ENCODE assay signal across 8 cellular contexts in genomic region chr1:42456010-42456753, GRCh38. TPM values are rescaled to one million over a fixed set of nuclear protein-coding genes. Genes with fewer than 3 reads are reported as not detected.
DNase-seq lines count a peak whose midpoint lies in the region; ATAC-seq and TF ChIP-seq lines count a peak whose summit lies in the region.

Gene PPCS, plus strand, starts transcription at chr1:42456543. Its CDS starts 23 bp downstream, at chr1:42456566.
A gene with protein sequence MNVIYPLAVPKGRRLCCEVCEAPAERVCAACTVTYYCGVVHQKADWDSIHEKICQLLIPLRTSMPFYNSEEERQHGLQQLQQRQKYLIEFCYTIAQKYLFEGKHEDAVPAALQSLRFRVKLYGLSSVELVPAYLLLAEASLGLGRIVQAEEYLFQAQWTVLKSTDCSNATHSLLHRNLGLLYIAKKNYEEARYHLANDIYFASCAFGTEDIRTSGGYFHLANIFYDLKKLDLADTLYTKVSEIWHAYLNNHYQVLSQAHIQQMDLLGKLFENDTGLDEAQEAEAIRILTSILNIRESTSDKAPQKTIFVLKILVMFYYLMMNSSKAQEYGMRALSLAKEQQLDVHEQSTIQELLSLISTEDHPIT (minus strand): TSS chr1:42456022. CDS start chr1:42455997, 25 bp downstream.

- peak within 1 kb of the TSS; percentile 82 for H3K4me2 ChIP-seq in trophoblast cell (ENCODE audit: low read length)

- peak; percentile 88 for TF ChIP-seq POLR2A in transverse colon (IDR thresholded peaks at IDR 0.05)

- H4K12ac ChIP-seq in trophoblast cell (ENCODE audit: low read depth, low read length), result peak within 1 kb of the TSS; percentile 86

- H3K4ac ChIP-seq in trophoblast cell (ENCODE audit: low read depth, low read length), result peak within 1 kb of the TSS; percentile 62

- peak within 1 kb of the TSS; percentile 90 for H4K91ac ChIP-seq in trophoblast cell (ENCODE audit: low read depth, low read length)

- no peak within 1 kb of the TSS for H2BK12ac ChIP-seq in trophoblast cell (ENCODE audit: low read length)

- peak within 1 kb of the TSS; percentile 55 for H3K4me3 ChIP-seq in HFF-Myc (replicated peaks; ENCODE audit: low read depth, low read length)
- H3K4me3 ChIP-seq in cardiac muscle cell, result peak within 1 kb of the TSS; percentile 45
- peak within 1 kb of the TSS; percentile 91 for H3K4me3 ChIP-seq in trophoblast cell (ENCODE audit: low read depth, low read length)
- peak within 1 kb of the TSS; percentile 77 to 94 (median 91) for H3K4me3 ChIP-seq in transverse colon

- in situ Hi-C loops in transverse colon (cut with MboI; ENCODE audit: low pct_ligation_motif_present in 1 of 4, low pct_unique_long_range_greater_than_20kb in 1 of 4, low sequenced_read_pairs in 3 of 4), result no loop called here

- TF ChIP-seq CTCF in GM10266 (IDR thresholded peaks at IDR 0.05; ENCODE audit: control insufficient read depth, insufficient read depth, low read depth, missing control alignments), result no peak
- no peak for TF ChIP-seq CTCF in HFF-Myc (IDR thresholded peaks at IDR 0.05; ENCODE audit: low read depth, low read length, missing control alignments)
- no peak for TF ChIP-seq CTCF in cardiac muscle cell (IDR thresholded peaks at IDR 0.05; ENCODE audit: low read depth, low read length)
- TF ChIP-seq CTCF in transverse colon (IDR thresholded peaks at IDR 0.05), result peak in 4 of 5 experiments; percentile 22 to 82 (median 50)

- H3K27ac Mint-ChIP-seq in activated naive CD8-positive, alpha-beta T cell treated with anti-CD3 and anti-CD28 coated beads, Interleukin-2, amount 10 ng/mL, durations not matched to agents 7 days and 5 days, result peak within 1 kb of the TSS; percentile 99

- no peaks in the 10 kb centered on the region for H3K36me3 ChIP-seq in cardiac muscle cell
- peaks cover 0 to 7% of the 10 kb centered on the region in 2 experiments for H3K36me3 ChIP-seq in trophoblast cell (ENCODE audit: control insufficient read depth in 1 of 2, insufficient read depth in 2 of 2, low read length in 2 of 2)
- peaks cover 0 to 10% (median 0%) of the 10 kb centered on the region in 4 donors for H3K36me3 ChIP-seq in transverse colon

- H3K4me1 ChIP-seq in cardiac muscle cell (ENCODE audit: low read depth), result peaks cover 4% of the 10 kb centered on the region
- H3K4me1 ChIP-seq in trophoblast cell (ENCODE audit: control insufficient read depth in 1 of 2, insufficient read depth in 2 of 2, low read length in 2 of 2), result peaks cover 8 to 10% of the 10 kb centered on the region in 2 experiments
- H3K4me1 ChIP-seq in transverse colon, result peaks cover 6 to 26% (median 15%) of the 10 kb centered on the region in 4 donors

- peaks cover 2% of the 10 kb centered on the region for H3K27me3 Mint-ChIP-seq in activated naive CD8-positive, alpha-beta T cell treated with anti-CD3 and anti-CD28 coated beads, Interleukin-2, amount 10 ng/mL, durations not matched to agents 7 days and 5 days

- peak within 1 kb of the TSS; percentile 88 for H3K9ac ChIP-seq in trophoblast cell (ENCODE audit: low read length)

- POLR2A ChIA-PET in activated naive CD8-positive, alpha-beta T cell treated with anti-CD3 and anti-CD28 coated beads, Interleukin-2, amount 10 ng/mL, durations not matched to agents 7 days and 5 days (lab: Charles Lee), result interaction anchor here (0.6 to 1.7 kb wide), 8 partner anchors 18 to 391 kb away, joined by 3 to 6 read pairs (median 4); partner anchors contain the start of genes C1orf50, P3H1 and ZNF691

- no peak within 1 kb of the TSS for H3K23ac ChIP-seq in trophoblast cell (ENCODE audit: low read length)

- ATAC-seq in activated naive CD8-positive, alpha-beta T cell treated with anti-CD3 and anti-CD28 coated beads, Interleukin-2, amount 10 ng/mL, durations not matched to agents 7 days and 5 days (ENCODE audit: low read depth), result peak; percentile 91

- peak within 1 kb of the TSS; percentile 94 for H4K8ac ChIP-seq in trophoblast cell (ENCODE audit: low read depth, low read length)

- peak; percentile 89 for DNase-seq in GM10266 (ENCODE audit: extremely low spot score)
- DNase-seq in HFF-Myc (ENCODE audit: extremely low read depth, low read depth), result peak; percentile 50
- peak; percentile 89 for DNase-seq in NAMALWA (ENCODE audit: low spot score)
- peak; percentile 74 for DNase-seq in SKM-1 (lab: John Stamatoyannopoulos, UW; ENCODE audit: unreplicated experiment)
- DNase-seq in activated naive CD8-positive, alpha-beta T cell treated with anti-CD3 and anti-CD28 coated beads, Interleukin-2, amount 10 ng/mL, durations not matched to agents 7 days and 5 days, result peak; percentile 93
- DNase-seq in cardiac muscle cell (ENCODE audit: low read depth in 1 of 2, low spot score in 1 of 2), result peak; percentile 85 to 90
- peak; percentile 83 to 90 for DNase-seq in trophoblast cell
- DNase-seq in transverse colon, result peak; percentile 90

- H3K27ac ChIP-seq in cardiac muscle cell, result peak within 1 kb of the TSS; percentile 82
- peak within 1 kb of the TSS; percentile 72 for H3K27ac ChIP-seq in trophoblast cell (ENCODE audit: low read depth, low read length)
- H3K27ac ChIP-seq in transverse colon, result peak within 1 kb of the TSS; percentile 95 to 96 (median 96)

- peak within 1 kb of the TSS; percentile 60 for H2BK5ac ChIP-seq in trophoblast cell (ENCODE audit: low read depth, low read length, poor library complexity)

- H3K9me3 Mint-ChIP-seq in activated naive CD8-positive, alpha-beta T cell treated with anti-CD3 and anti-CD28 coated beads, Interleukin-2, amount 10 ng/mL, durations not matched to agents 7 days and 5 days, result no peaks in the 10 kb centered on the region

- peak within 1 kb of the TSS; percentile 92 for H3K14ac ChIP-seq in trophoblast cell (ENCODE audit: low read length)

- peaks cover 22% of the 10 kb centered on the region for H3K4me1 Mint-ChIP-seq in activated naive CD8-positive, alpha-beta T cell treated with anti-CD3 and anti-CD28 coated beads, Interleukin-2, amount 10 ng/mL, durations not matched to agents 7 days and 5 days

- H3K79me1 ChIP-seq in trophoblast cell (ENCODE audit: low read length), result peaks cover 11% of the 10 kb centered on the region

- no peaks in the 10 kb centered on the region for H3K9me3 ChIP-seq in cardiac muscle cell (ENCODE audit: low read depth)
- no peaks in the 10 kb centered on the region for H3K9me3 ChIP-seq in trophoblast cell (ENCODE audit: insufficient read depth, low read depth, low read length)
- no peaks in the 10 kb centered on the region for H3K9me3 ChIP-seq in transverse colon

- peak within 1 kb of the TSS; percentile 84 for H3K18ac ChIP-seq in trophoblast cell (ENCODE audit: low read length)

- H3K4me3 Mint-ChIP-seq in activated naive CD8-positive, alpha-beta T cell treated with anti-CD3 and anti-CD28 coated beads, Interleukin-2, amount 10 ng/mL, durations not matched to agents 7 days and 5 days, result peak within 1 kb of the TSS; percentile 98

- peak within 1 kb of the TSS; percentile 88 for H2AFZ ChIP-seq in trophoblast cell (ENCODE audit: insufficient read depth, low read length, poor library complexity)

- no peak for TF ChIP-seq EP300 in transverse colon (IDR thresholded peaks at IDR 0.05; ENCODE audit: low read depth)

- intact Hi-C loops in transverse colon (cut with DNase I; ENCODE audit: low total_unique reads), result no loop called here

- no CpG with 5 or more reads among the region's 66 CpGs for WGBS in trophoblast cell (ENCODE audit: extremely low coverage, insufficient coverage, insufficient read length)
- 0% methylated on average over 58 of the region's 66 CpGs; no CpG with 5 or more reads in 1 of the 2 donors for WGBS in transverse colon (ENCODE audit: low coverage in 1 of 2), 2 donors

- H2AK5ac ChIP-seq in trophoblast cell (ENCODE audit: low read length), result peak within 1 kb of the TSS; percentile 40

- H3K36me3 Mint-ChIP-seq in activated naive CD8-positive, alpha-beta T cell treated with anti-CD3 and anti-CD28 coated beads, Interleukin-2, amount 10 ng/mL, durations not matched to agents 7 days and 5 days, result peaks cover 12% of the 10 kb centered on the region

- H2BK120ac ChIP-seq in trophoblast cell (ENCODE audit: insufficient read depth, low read length, poor library complexity), result peak within 1 kb of the TSS; percentile 80

- H3K27me3 ChIP-seq in cardiac muscle cell (peaks cover 3% of the 10 kb centered on the region), trophoblast cell (ENCODE audit: insufficient read depth, low read length) (no peaks in the 10 kb centered on the region), transverse colon (no peaks in the 10 kb centered on the region)

- H3K79me2 ChIP-seq in trophoblast cell (ENCODE audit: control insufficient read depth, insufficient read depth, low read length, poor library complexity), result peaks cover 9% of the 10 kb centered on the region

RNA-seq across cellular contexts. Expression of gene PPCS, which starts in this region (rescaled TPM):
- total RNA-seq in activated naive CD8-positive, alpha-beta T cell treated with anti-CD3 and anti-CD28 coated beads, Interleukin-2, amount 10 ng/mL, durations not matched to agents 7 days and 5 days, result 10 to 100 TPM; 51.6 to 52.1 TPM
- total RNA-seq in cardiac muscle cell (54.5 and 144 TPM in 2 replicates), transverse colon (100 to 1,000 TPM in 1 of 4 donors, 10 to 100 TPM in 3; 14.3 to 105 (median 57.6) TPM)
- polyA plus RNA-seq in cardiac muscle cell, result 93.4 and 102 TPM in 2 replicates
- 33.4 and 33.9 TPM in 2 replicates for polyA plus RNA-seq in trophoblast cell (2013)

RNA-seq across cellular contexts. Expression of the second gene that starts in this region (rescaled TPM):
- total RNA-seq in activated naive CD8-positive, alpha-beta T cell treated with anti-CD3 and anti-CD28 coated beads, Interleukin-2, amount 10 ng/mL, durations not matched to agents 7 days and 5 days, result under 1 TPM; 0.44 to 0.79 TPM
- total RNA-seq in cardiac muscle cell (0.39 and 1.1 TPM in 2 replicates), transverse colon (1 to 10 TPM in 2 of 4 donors, not detected in 2; 4.3 to 8.7 TPM)
- polyA plus RNA-seq in cardiac muscle cell, result 0.21 and 1.9 TPM in 2 replicates
- polyA plus RNA-seq in trophoblast cell (2013), result 0.10 and 0.11 TPM in 2 replicates

Comparison
In these comparisons a context has a peak if more than half of its experiments do, and no peak if none do; other contexts are left out.
1. Peak in every context shown above with its lines: DNase-seq, ATAC-seq, H3K4me3 ChIP-seq and H3K27ac ChIP-seq.
2. CTCF ChIP-seq: peak in transverse colon (4 of 5); none in GM10266 (single experiment), HFF-Myc (single experiment) and cardiac muscle cell (single experiment).